Comparison of ENCODE assay signal across 8 cellular contexts in the genomic region with DNA sequence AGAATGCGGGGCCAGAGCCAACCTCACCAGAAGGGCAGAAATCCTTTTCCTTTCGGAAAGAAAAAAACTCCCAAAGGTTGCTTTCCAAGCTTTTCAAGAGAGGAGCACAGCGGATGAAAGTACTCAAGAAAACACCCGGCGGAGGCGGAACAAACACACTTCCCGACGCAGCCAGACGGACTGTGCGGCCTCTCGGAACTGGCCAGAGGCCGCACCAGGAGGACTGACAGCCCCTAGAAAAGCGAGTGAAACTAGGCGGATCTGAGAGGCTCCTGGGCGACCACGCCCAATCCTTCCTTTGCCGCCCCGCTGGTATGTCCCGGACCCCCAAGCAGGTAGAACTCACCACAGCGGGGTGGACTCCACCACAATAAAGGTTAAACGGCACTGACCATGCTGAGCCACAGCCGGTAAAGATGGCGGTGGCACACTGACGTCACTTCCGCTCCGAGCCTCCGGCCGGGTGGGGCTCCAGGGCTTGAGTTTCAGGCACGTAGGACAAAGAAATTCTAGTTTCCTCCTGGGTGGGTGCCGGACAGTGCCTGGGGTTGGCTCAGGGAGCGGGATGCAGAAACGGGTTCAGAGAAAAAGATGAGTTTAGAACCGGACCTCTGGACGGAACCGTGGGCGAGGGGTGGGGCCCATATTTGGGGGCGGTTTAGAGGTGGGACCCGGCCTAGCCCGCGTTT. TPM values are rescaled to one million over a fixed set of nuclear protein-coding genes. Genes with fewer than 3 reads are reported as not detected.
DNase-seq lines count a peak whose midpoint lies in the region; ATAC-seq lines count a peak whose summit lies in the region.

TSS of gene ZNF562 (minus strand) at position 432 of the 689 bp plus-strand sequence. CDS start 14,356 bp downstream, outside the sequence.

- peaks cover 45% of the 10 kb centered on the region for H3K36me3 Mint-ChIP-seq in activated naive CD4-positive, alpha-beta T cell treated with anti-CD3 and anti-CD28 coated beads for 36 hours (ENCODE audit: low read depth)

- peaks cover 21% of the 10 kb centered on the region for H3K9me3 ChIP-seq in SJSA1 (replicated peaks)

- peak within 1 kb of the TSS; percentile 90 for H3K4me3 Mint-ChIP-seq in activated naive CD4-positive, alpha-beta T cell treated with anti-CD3 and anti-CD28 coated beads for 36 hours

- H3K27ac Mint-ChIP-seq in activated naive CD4-positive, alpha-beta T cell treated with anti-CD3 and anti-CD28 coated beads for 36 hours = peak within 1 kb of the TSS; percentile 98

- CTCF ChIA-PET in activated naive CD4-positive, alpha-beta T cell treated with anti-CD3 and anti-CD28 coated beads for 36 hours (lab: Charles Lee) = interaction anchor here (0.6 kb wide), 1 partner anchor 37 kb away, joined by 4 read pairs; no protein-coding TSS in a partner anchor

- no peaks in the 10 kb centered on the region for H3K27me3 ChIP-seq in SJSA1 (replicated peaks)

- peaks cover 23% of the 10 kb centered on the region for H3K4me1 Mint-ChIP-seq in activated naive CD4-positive, alpha-beta T cell treated with anti-CD3 and anti-CD28 coated beads for 36 hours (ENCODE audit: low read depth)

- H3K36me3 ChIP-seq in SJSA1 = peaks cover 18% of the 10 kb centered on the region; the same call in 1 of the 2 replicates

- H3K4me3 ChIP-seq in SJSA1 = peak within 1 kb of the TSS; percentile 75

- H3K9me3 Mint-ChIP-seq in activated naive CD4-positive, alpha-beta T cell treated with anti-CD3 and anti-CD28 coated beads for 36 hours = peaks cover 31% of the 10 kb centered on the region

- H3K27ac ChIP-seq in SJSA1 = peak within 1 kb of the TSS; percentile 83
- H3K27ac ChIP-seq in temporal lobe (ENCODE audit: low read depth, low read length) = peak within 1 kb of the TSS; percentile 93

- 0 out of 2 replicates have a peak, but pooled peaks cover 6% of the 10 kb centered on the region for H3K4me1 ChIP-seq in SJSA1 (replicated peaks)

- no peaks in the 10 kb centered on the region for H3K27me3 Mint-ChIP-seq in activated naive CD4-positive, alpha-beta T cell treated with anti-CD3 and anti-CD28 coated beads for 36 hours (ENCODE audit: low read depth)

- ATAC-seq in GM21786 (IDR thresholded peaks at IDR 0.05; ENCODE audit: unreplicated experiment) = peak; percentile 69

- peak; percentile 61 for DNase-seq in DMS153 (lab: John Stamatoyannopoulos, UW)
- DNase-seq in LoVo (ENCODE audit: low spot score) = peak; percentile 90
- DNase-seq in SJSA1 (ENCODE audit: low read depth in 1 of 2, low spot score in 2 of 2) = peak; percentile 75 to 76
- DNase-seq in activated naive CD4-positive, alpha-beta T cell treated with anti-CD3 and anti-CD28 coated beads for 36 hours = peak; percentile 86
- DNase-seq in germinal center (ENCODE audit: low spot score) = peak; percentile 88
- DNase-seq in occipital lobe (lab: John Stamatoyannopoulos, UW) = peak; percentile 79

- intact Hi-C loops in activated naive CD4-positive, alpha-beta T cell treated with anti-CD3 and anti-CD28 coated beads for 36 hours (cut with micrococcal nuclease) = loop anchor here (1.0 to 10.0 kb wide), 7 partner anchors 54 to 533 kb away; partner anchors contain the start of genes ZNF121, ZNF266, ZNF317 and ZNF561

RNA-seq across cellular contexts. Expression of gene ZNF562, which starts in this region (rescaled TPM):
- 7.8 and 9.6 TPM in 2 replicates for total RNA-seq in SJSA1 (2014; rRNA removed; shearing (Covaris generic))
- total RNA-seq in activated naive CD4-positive, alpha-beta T cell treated with anti-CD3 and anti-CD28 coated beads for 36 hours = 10 to 100 TPM; 20.1 to 21.9 TPM
- 86.4 TPM for total RNA-seq in occipital lobe
- 78.4 TPM for total RNA-seq in temporal lobe

Comparison
In these comparisons a context has a peak if more than half of its experiments do, and no peak if none do; other contexts are left out.
1. Peak in every context shown above with its lines: DNase-seq, ATAC-seq, H3K4me3 ChIP-seq and H3K27ac ChIP-seq.